ENCODE assay signal across 1 cellular context in genomic region chr17:63549946-63550815, GRCh38.
TF ChIP-seq lines count a peak whose summit lies in the region.

A gene with protein sequence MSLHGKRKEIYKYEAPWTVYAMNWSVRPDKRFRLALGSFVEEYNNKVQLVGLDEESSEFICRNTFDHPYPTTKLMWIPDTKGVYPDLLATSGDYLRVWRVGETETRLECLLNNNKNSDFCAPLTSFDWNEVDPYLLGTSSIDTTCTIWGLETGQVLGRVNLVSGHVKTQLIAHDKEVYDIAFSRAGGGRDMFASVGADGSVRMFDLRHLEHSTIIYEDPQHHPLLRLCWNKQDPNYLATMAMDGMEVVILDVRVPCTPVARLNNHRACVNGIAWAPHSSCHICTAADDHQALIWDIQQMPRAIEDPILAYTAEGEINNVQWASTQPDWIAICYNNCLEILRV (plus strand): TSS chr17:63550477. CDS start chr17:63550678, 201 bp downstream.

TF ChIP-seq in HCT116, 20 proteins besides CTCF, POLR2A, EP300 and RAD21 (continued from another document):
- TF ChIP-seq SP1 (IDR thresholded peaks at IDR 0.05; ENCODE audit: low read depth): peak; percentile 100
- TF ChIP-seq EGR1 (IDR thresholded peaks at IDR 0.05; ENCODE audit: low read depth): peak; percentile 99
- peak; percentile 23 for TF ChIP-seq YY1 (IDR thresholded peaks at IDR 0.05; ENCODE audit: extremely low read depth, insufficient replicate concordance, low read depth, low read length)
- TF ChIP-seq MAX (IDR thresholded peaks at IDR 0.05): peak; percentile 89
- no peak for TF ChIP-seq CBX3 (IDR thresholded peaks at IDR 0.05; ENCODE audit: low read depth)
- no peak for TF ChIP-seq FOSL1 (IDR thresholded peaks at IDR 0.05; ENCODE audit: low read depth)
- peak; percentile 93 for TF ChIP-seq POLR2AphosphoS5 (IDR thresholded peaks at IDR 0.05; ENCODE audit: low read depth, low read length)
